In the genomic region with DNA sequence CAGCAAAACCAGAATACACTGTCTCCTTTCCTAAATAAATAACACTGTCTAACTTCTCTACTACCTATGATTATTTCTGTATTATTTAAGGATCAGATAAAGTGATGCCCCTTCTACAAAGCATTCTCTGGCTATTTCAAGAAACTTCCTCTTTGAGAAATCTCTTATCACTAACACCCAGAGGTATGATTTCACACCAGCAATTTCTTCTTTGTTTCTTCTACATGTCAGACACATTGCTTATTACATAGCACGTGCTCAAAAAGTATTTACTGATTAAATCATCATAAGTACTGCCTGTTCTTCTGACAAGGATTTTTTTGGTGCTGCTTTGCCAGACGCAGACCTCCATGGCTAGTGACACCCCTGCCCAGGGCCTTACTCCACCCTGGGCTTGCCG, we compare ENCODE assay signal across 1 cellular context.
TF ChIP-seq lines count a peak whose summit lies in the region.

No MANE protein-coding gene starts in this region.

TF ChIP-seq in K562, 482 proteins besides CTCF, POLR2A, EP300 and RAD21 (continues in another document):
- TF ChIP-seq CXXC5 (CRISPR knock-in tag; IDR thresholded peaks at IDR 0.05) (0 out of 2 replicates have a peak, but pooled peaks have one; percentile 22), SMC3 (conservative IDR thresholded peaks at IDR 0.05; ENCODE audit: insufficient read depth, low read depth, low read length) (no peak), GABPA (tag; conservative IDR thresholded peaks at IDR 0.05; ENCODE audit: low read depth) (no peak), ZEB2 (IDR thresholded peaks at IDR 0.05) (0 out of 2 replicates have a peak, but pooled peaks have one; percentile 44), GTF2A2 (tag; IDR thresholded peaks at IDR 0.05) (no peak), MEF2D (tag; conservative IDR thresholded peaks at IDR 0.05; ENCODE audit: low read depth) (peak; percentile 81), ZKSCAN3 (CRISPR knock-in tag; IDR thresholded peaks at IDR 0.05) (no peak), TEAD4 (IDR thresholded peaks at IDR 0.05; ENCODE audit: low read length) (peak; percentile 79), TEAD4 (CRISPR knock-in tag; IDR thresholded peaks at IDR 0.05; ENCODE audit: borderline replicate concordance) (no peak), L3MBTL2 (IDR thresholded peaks at IDR 0.05) (peak; percentile 92), RCOR1 (IDR thresholded peaks at IDR 0.05; ENCODE audit: borderline replicate concordance in 1 of 2, low read depth in 2 of 2, low read length in 2 of 2) (peak in 1 of 2 experiments; percentile 56; a peak in 2 of 4 replicates), FOXK2 (conservative IDR thresholded peaks at IDR 0.05 in 1 of 2, IDR thresholded peaks at IDR 0.05 in 1 of 2; ENCODE audit: low read depth in 2 of 2) (0 out of 4 replicates have a peak, but pooled peaks of 1 of the 2 experiments have one; percentile 16), RUNX1 (IDR thresholded peaks at IDR 0.05; ENCODE audit: low read depth) (no peak), MTA3 (IDR thresholded peaks at IDR 0.05; ENCODE audit: borderline replicate concordance) (no peak), KLF16 (IDR thresholded peaks at IDR 0.05) (0 out of 2 replicates have a peak, but pooled peaks have one; percentile 36), NFATC3 (IDR thresholded peaks at IDR 0.05) (no peak), ATF1 (CRISPR knock-in tag; IDR thresholded peaks at IDR 0.05) (no peak), ATF1 (tag; IDR thresholded peaks at IDR 0.05) (no peak), CBX8 (IDR thresholded peaks at IDR 0.05; ENCODE audit: borderline replicate concordance, extremely low read depth, low read depth, low read length, poor library complexity, severe bottlenecking) (no peak), DPF2 (IDR thresholded peaks at IDR 0.05) (peak; percentile 68; the same call in 1 of the 2 replicates), HDAC3 (IDR thresholded peaks at IDR 0.05; ENCODE audit: borderline replicate concordance, partially characterized antibody) (peak; percentile 51), LEF1 (IDR thresholded peaks at IDR 0.05) (peak; percentile 66), ZNF408 (CRISPR knock-in tag; IDR thresholded peaks at IDR 0.05; ENCODE audit: low read depth) (no peak), ZNF134 (CRISPR knock-in tag; conservative IDR thresholded peaks at IDR 0.05) (no peak), STAT5A (IDR thresholded peaks at IDR 0.05; ENCODE audit: borderline replicate concordance, low read length) (peak; percentile 9; the same call in 1 of the 2 replicates), TCF3 (CRISPR knock-in tag; IDR thresholded peaks at IDR 0.05) (peak; percentile 71; the same call in 1 of the 2 replicates), RBM14 (IDR thresholded peaks at IDR 0.05; ENCODE audit: borderline replicate concordance, insufficient read depth, low read depth, low read length) (no peak), EGR1 (conservative IDR thresholded peaks at IDR 0.05) (no peak), ZNF644 (tag; IDR thresholded peaks at IDR 0.05; ENCODE audit: low read depth) (0 out of 2 replicates have a peak, but pooled peaks have one; percentile 36), COPS2 (conservative IDR thresholded peaks at IDR 0.05) (no peak), HMGN3 (IDR thresholded peaks at IDR 0.05; ENCODE audit: borderline replicate concordance, extremely low read depth, insufficient read length, low read depth, low read length) (peak; percentile 31), TRIM24 (IDR thresholded peaks at IDR 0.05) (peak; percentile 40 to 59; a peak in 2 of 4 replicates), ARID1B (IDR thresholded peaks at IDR 0.05) (peak; percentile 80)
- TF ChIP-seq, protein P1, sequence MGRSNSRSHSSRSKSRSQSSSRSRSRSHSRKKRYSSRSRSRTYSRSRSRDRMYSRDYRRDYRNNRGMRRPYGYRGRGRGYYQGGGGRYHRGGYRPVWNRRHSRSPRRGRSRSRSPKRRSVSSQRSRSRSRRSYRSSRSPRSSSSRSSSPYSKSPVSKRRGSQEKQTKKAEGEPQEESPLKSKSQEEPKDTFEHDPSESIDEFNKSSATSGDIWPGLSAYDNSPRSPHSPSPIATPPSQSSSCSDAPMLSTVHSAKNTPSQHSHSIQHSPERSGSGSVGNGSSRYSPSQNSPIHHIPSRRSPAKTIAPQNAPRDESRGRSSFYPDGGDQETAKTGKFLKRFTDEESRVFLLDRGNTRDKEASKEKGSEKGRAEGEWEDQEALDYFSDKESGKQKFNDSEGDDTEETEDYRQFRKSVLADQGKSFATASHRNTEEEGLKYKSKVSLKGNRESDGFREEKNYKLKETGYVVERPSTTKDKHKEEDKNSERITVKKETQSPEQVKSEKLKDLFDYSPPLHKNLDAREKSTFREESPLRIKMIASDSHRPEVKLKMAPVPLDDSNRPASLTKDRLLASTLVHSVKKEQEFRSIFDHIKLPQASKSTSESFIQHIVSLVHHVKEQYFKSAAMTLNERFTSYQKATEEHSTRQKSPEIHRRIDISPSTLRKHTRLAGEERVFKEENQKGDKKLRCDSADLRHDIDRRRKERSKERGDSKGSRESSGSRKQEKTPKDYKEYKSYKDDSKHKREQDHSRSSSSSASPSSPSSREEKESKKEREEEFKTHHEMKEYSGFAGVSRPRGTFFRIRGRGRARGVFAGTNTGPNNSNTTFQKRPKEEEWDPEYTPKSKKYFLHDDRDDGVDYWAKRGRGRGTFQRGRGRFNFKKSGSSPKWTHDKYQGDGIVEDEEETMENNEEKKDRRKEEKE (IDR thresholded peaks at IDR 0.05; ENCODE audit: borderline replicate concordance in 1 of 2, control insufficient read depth in 1 of 2, low read depth in 2 of 2, low read length in 1 of 2): no peak
- TF ChIP-seq, protein P2, sequence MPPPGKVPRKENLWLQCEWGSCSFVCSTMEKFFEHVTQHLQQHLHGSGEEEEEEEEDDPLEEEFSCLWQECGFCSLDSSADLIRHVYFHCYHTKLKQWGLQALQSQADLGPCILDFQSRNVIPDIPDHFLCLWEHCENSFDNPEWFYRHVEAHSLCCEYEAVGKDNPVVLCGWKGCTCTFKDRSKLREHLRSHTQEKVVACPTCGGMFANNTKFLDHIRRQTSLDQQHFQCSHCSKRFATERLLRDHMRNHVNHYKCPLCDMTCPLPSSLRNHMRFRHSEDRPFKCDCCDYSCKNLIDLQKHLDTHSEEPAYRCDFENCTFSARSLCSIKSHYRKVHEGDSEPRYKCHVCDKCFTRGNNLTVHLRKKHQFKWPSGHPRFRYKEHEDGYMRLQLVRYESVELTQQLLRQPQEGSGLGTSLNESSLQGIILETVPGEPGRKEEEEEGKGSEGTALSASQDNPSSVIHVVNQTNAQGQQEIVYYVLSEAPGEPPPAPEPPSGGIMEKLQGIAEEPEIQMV (tag; conservative IDR thresholded peaks at IDR 0.05; ENCODE audit: low read depth): no peak
- TF ChIP-seq, protein P3, sequence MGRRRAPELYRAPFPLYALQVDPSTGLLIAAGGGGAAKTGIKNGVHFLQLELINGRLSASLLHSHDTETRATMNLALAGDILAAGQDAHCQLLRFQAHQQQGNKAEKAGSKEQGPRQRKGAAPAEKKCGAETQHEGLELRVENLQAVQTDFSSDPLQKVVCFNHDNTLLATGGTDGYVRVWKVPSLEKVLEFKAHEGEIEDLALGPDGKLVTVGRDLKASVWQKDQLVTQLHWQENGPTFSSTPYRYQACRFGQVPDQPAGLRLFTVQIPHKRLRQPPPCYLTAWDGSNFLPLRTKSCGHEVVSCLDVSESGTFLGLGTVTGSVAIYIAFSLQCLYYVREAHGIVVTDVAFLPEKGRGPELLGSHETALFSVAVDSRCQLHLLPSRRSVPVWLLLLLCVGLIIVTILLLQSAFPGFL (CRISPR knock-in tag; IDR thresholded peaks at IDR 0.05): no peak
- TF ChIP-seq, protein P4, sequence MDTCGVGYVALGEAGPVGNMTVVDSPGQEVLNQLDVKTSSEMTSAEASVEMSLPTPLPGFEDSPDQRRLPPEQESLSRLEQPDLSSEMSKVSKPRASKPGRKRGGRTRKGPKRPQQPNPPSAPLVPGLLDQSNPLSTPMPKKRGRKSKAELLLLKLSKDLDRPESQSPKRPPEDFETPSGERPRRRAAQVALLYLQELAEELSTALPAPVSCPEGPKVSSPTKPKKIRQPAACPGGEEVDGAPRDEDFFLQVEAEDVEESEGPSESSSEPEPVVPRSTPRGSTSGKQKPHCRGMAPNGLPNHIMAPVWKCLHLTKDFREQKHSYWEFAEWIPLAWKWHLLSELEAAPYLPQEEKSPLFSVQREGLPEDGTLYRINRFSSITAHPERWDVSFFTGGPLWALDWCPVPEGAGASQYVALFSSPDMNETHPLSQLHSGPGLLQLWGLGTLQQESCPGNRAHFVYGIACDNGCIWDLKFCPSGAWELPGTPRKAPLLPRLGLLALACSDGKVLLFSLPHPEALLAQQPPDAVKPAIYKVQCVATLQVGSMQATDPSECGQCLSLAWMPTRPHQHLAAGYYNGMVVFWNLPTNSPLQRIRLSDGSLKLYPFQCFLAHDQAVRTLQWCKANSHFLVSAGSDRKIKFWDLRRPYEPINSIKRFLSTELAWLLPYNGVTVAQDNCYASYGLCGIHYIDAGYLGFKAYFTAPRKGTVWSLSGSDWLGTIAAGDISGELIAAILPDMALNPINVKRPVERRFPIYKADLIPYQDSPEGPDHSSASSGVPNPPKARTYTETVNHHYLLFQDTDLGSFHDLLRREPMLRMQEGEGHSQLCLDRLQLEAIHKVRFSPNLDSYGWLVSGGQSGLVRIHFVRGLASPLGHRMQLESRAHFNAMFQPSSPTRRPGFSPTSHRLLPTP (IDR thresholded peaks at IDR 0.05; ENCODE audit: borderline replicate concordance, extremely low read depth, insufficient read length): no peak
- TF ChIP-seq, protein P5, sequence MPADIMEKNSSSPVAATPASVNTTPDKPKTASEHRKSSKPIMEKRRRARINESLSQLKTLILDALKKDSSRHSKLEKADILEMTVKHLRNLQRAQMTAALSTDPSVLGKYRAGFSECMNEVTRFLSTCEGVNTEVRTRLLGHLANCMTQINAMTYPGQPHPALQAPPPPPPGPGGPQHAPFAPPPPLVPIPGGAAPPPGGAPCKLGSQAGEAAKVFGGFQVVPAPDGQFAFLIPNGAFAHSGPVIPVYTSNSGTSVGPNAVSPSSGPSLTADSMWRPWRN (IDR thresholded peaks at IDR 0.05; ENCODE audit: low read depth): peak; percentile 63; the same call in 1 of the 2 replicates
- TF ChIP-seq, protein P6, sequence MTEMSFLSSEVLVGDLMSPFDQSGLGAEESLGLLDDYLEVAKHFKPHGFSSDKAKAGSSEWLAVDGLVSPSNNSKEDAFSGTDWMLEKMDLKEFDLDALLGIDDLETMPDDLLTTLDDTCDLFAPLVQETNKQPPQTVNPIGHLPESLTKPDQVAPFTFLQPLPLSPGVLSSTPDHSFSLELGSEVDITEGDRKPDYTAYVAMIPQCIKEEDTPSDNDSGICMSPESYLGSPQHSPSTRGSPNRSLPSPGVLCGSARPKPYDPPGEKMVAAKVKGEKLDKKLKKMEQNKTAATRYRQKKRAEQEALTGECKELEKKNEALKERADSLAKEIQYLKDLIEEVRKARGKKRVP (CRISPR knock-in tag; IDR thresholded peaks at IDR 0.05): no peak
- TF ChIP-seq, protein P7, sequence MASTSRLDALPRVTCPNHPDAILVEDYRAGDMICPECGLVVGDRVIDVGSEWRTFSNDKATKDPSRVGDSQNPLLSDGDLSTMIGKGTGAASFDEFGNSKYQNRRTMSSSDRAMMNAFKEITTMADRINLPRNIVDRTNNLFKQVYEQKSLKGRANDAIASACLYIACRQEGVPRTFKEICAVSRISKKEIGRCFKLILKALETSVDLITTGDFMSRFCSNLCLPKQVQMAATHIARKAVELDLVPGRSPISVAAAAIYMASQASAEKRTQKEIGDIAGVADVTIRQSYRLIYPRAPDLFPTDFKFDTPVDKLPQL (IDR thresholded peaks at IDR 0.05; ENCODE audit: extremely low read depth, insufficient read length): no peak
- TF ChIP-seq, protein P8, sequence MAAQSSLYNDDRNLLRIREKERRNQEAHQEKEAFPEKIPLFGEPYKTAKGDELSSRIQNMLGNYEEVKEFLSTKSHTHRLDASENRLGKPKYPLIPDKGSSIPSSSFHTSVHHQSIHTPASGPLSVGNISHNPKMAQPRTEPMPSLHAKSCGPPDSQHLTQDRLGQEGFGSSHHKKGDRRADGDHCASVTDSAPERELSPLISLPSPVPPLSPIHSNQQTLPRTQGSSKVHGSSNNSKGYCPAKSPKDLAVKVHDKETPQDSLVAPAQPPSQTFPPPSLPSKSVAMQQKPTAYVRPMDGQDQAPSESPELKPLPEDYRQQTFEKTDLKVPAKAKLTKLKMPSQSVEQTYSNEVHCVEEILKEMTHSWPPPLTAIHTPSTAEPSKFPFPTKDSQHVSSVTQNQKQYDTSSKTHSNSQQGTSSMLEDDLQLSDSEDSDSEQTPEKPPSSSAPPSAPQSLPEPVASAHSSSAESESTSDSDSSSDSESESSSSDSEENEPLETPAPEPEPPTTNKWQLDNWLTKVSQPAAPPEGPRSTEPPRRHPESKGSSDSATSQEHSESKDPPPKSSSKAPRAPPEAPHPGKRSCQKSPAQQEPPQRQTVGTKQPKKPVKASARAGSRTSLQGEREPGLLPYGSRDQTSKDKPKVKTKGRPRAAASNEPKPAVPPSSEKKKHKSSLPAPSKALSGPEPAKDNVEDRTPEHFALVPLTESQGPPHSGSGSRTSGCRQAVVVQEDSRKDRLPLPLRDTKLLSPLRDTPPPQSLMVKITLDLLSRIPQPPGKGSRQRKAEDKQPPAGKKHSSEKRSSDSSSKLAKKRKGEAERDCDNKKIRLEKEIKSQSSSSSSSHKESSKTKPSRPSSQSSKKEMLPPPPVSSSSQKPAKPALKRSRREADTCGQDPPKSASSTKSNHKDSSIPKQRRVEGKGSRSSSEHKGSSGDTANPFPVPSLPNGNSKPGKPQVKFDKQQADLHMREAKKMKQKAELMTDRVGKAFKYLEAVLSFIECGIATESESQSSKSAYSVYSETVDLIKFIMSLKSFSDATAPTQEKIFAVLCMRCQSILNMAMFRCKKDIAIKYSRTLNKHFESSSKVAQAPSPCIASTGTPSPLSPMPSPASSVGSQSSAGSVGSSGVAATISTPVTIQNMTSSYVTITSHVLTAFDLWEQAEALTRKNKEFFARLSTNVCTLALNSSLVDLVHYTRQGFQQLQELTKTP (IDR thresholded peaks at IDR 0.05; ENCODE audit: low read depth in 1 of 2, partially characterized antibody in 2 of 2): peak in 1 of 2 experiments; percentile 48
- TF ChIP-seq, protein P9, sequence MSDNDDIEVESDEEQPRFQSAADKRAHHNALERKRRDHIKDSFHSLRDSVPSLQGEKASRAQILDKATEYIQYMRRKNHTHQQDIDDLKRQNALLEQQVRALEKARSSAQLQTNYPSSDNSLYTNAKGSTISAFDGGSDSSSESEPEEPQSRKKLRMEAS (CRISPR knock-in tag; IDR thresholded peaks at IDR 0.05): peak; percentile 52; the same call in 1 of the 2 replicates
- TF ChIP-seq, protein P10, sequence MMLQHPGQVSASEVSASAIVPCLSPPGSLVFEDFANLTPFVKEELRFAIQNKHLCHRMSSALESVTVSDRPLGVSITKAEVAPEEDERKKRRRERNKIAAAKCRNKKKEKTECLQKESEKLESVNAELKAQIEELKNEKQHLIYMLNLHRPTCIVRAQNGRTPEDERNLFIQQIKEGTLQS (IDR thresholded peaks at IDR 0.05): peak; percentile 60; the same call in 1 of the 2 replicates
- TF ChIP-seq, protein P10 (CRISPR knock-in tag; conservative IDR thresholded peaks at IDR 0.05): no peak
